Comparison of ENCODE assay signal across 26 cellular contexts in the genomic region with DNA sequence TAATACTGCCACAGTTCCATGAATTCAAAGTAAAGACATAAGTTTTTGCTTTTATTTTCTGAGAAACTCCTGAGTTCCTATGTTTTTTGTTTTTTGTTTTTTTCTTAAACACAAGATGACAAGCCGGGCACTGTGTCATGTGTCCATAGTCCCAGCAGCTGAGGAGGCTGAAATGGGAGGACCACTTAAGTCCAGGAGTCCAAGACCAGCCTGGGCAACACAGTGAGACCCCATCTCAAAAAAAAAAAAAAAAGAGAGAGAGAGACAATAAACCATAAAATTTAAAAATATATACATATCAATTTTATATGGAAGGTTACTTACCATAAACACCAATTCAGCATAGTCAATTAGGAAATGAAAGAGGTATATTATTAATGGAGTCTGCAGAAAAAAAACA.
"Had no signal": no experiment of that assay in that cellular context is flagged by ENCODE, and none has a peak within 500 bp of the region (broad histone marks: within the 10 kb centered on the region; RNA-seq: fewer than 3 reads in every experiment).

No MANE protein-coding gene starts in this region.

- DNase-seq: heart right ventricle; islet precursor cell; left ventricle myocardium inferior; mesendoderm; naive B cell; natural killer cell; nephron progenitor cell; ovary; stimulated activated CD4-positive, alpha-beta T cell treated with anti-CD3 and anti-CD28 coated beads, Interleukin-12 subunit alpha, Interleukin-12 subunit beta, amount 100 ng/mL, for 4 hours; stimulated activated CD4-positive, alpha-beta T cell treated with anti-CD3 and anti-CD28 coated beads, Interleukin-15, amount 100 ng/mL, for 24 hours; stimulated activated CD4-positive, alpha-beta T cell treated with anti-CD3 and anti-CD28 coated beads, Interleukin-2, amount 100 ng/mL, for 24 hours; stimulated activated CD4-positive, alpha-beta T cell treated with anti-CD3 and anti-CD28 coated beads, Interleukin-4, amount 100 ng/mL, for 1 hour; stimulated activated naive B cell treated with anti-CD40 and anti-IgM and Interleukin-4, amounts not matched to agents 10 μg/mL and 1 μg/mL and 100 μg/mL, for 72 hours; stimulated activated naive CD8-positive, alpha-beta T cell treated with anti-CD3 and anti-CD28 coated beads, Interleukin-15, Interleukin-2, amounts not matched to agents 100 U/mL and 50 U/mL, for 24 hours; tibial artery; trophoblast cell; upper lobe of right lung had no signal

- H3K9me3 ChIP-seq: heart right ventricle, left ventricle myocardium inferior, ovary, suprapubic skin, thoracic aorta, tibial artery, upper lobe of right lung had no signal

- H3K4me1 Mint-ChIP-seq: mesothelial cell of epicardium; naive B cell; natural killer cell; neural progenitor cell; stimulated activated naive B cell treated with anti-CD40 and anti-IgM and Interleukin-4, amounts not matched to agents 10 μg/mL and 1 μg/mL and 100 μg/mL, for 72 hours had no signal

- H3K4me1 ChIP-seq: left ventricle myocardium inferior, neural progenitor cell, tibial artery, upper lobe of right lung had no signal

- H3K27me3 ChIP-seq: heart right ventricle, hepatocyte, neural progenitor cell, ovary, suprapubic skin, tibial artery, upper lobe of right lung had no signal

- H3K27me3 Mint-ChIP-seq: naive B cell; progenitor cell of endocrine pancreas; stimulated activated naive B cell treated with anti-CD40 and anti-IgM and Interleukin-4, amounts not matched to agents 10 μg/mL and 1 μg/mL and 100 μg/mL, for 72 hours had no signal

- H3K9ac ChIP-seq: neural progenitor cell had no signal

- H3K9me3 Mint-ChIP-seq: naive B cell; natural killer cell; nephron progenitor cell; neural progenitor cell; stimulated activated naive B cell treated with anti-CD40 and anti-IgM and Interleukin-4, amounts not matched to agents 10 μg/mL and 1 μg/mL and 100 μg/mL, for 72 hours had no signal

- H3K36me3 ChIP-seq: neural progenitor cell, ovary, thoracic aorta, upper lobe of right lung had no signal

- H3K4me2 ChIP-seq: hepatocyte, neural progenitor cell had no signal

- H2AFZ ChIP-seq: hepatocyte, neural progenitor cell had no signal

- H3K4me3 ChIP-seq: heart right ventricle, hepatocyte, left ventricle myocardium inferior, lung, neural progenitor cell, ovary, skin epidermis, suprapubic skin, thoracic aorta, tibial artery, upper lobe of right lung had no signal

- H3K79me2 ChIP-seq: hepatocyte had no signal

- ATAC-seq: heart right ventricle; natural killer cell; sciatic nerve; stimulated activated naive B cell treated with anti-CD40 and anti-IgM and Interleukin-4, amounts not matched to agents 10 μg/mL and 1 μg/mL and 100 μg/mL, for 72 hours; stimulated activated naive CD8-positive, alpha-beta T cell treated with anti-CD3 and anti-CD28 coated beads, Interleukin-15, Interleukin-2, amounts not matched to agents 100 U/mL and 50 U/mL, for 24 hours; upper lobe of right lung had no signal

- H3K27ac Mint-ChIP-seq: mesothelial cell of epicardium; natural killer cell; nephron progenitor cell; neural progenitor cell; progenitor cell of endocrine pancreas; stimulated activated naive B cell treated with anti-CD40 and anti-IgM and Interleukin-4, amounts not matched to agents 10 μg/mL and 1 μg/mL and 100 μg/mL, for 72 hours had no signal

- H3K27ac ChIP-seq: heart right ventricle, hepatocyte, left ventricle myocardium inferior, neural progenitor cell, ovary, skin epidermis, suprapubic skin, thoracic aorta, tibial artery, upper lobe of right lung had no signal

- H3K36me3 Mint-ChIP-seq: natural killer cell, neural progenitor cell had no signal

- H3K4me3 Mint-ChIP-seq: mesothelial cell of epicardium; naive B cell; natural killer cell; nephron progenitor cell; neural progenitor cell; stimulated activated naive B cell treated with anti-CD40 and anti-IgM and Interleukin-4, amounts not matched to agents 10 μg/mL and 1 μg/mL and 100 μg/mL, for 72 hours had no signal
